8 cellular contexts compared by ENCODE assay signal in the genomic region with DNA sequence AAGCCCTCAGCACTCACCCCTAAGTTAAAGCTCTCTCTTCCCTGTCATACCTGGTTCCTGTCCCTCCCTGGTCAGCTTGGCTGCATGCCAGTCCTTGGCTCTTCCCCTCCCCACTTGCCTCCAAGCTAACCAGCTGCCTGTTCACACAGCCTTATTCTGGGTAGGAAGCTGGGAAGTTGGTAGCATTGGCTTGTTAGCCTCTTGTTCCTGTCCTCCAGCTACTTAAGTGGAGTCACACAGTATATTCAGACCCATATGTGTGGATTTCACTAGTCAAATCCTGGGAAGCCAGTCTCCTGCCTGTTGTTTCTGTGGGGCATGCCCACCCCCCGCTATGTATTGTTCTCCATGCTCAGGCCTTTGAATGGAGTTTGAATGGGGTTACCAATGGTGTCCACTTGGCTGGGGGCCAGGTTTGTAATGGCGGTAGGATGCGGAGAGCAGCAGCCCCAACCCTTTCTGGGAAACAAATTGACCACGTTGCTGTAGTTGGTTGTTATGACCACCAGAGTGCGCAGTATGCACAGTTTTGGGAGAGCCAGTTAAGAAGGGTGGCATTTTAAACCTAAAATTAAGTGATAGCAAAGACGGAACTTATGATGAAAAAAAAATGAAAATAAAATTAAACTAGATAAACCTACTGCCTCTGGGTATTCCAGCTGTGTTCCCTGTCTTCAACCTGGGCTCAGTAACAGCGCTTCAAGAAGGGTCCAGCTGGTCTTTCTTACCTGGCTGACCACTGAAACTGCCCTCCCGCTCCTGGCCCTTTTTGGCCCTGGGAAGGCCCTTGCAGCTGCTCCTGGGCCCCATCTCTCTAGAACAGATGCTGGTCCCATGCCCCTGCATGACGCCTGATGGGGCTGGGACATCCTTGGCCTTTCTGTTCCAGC. TPM values are rescaled to one million over a fixed set of nuclear protein-coding genes. Genes with fewer than 3 reads are reported as not detected.
DNase-seq lines count a peak whose midpoint lies in the region; ATAC-seq and TF ChIP-seq lines count a peak whose summit lies in the region.

No MANE protein-coding gene starts in this region.

- no peaks in the 10 kb centered on the region for H3K36me3 ChIP-seq in lower lobe of right lung

- TF ChIP-seq CTCF in lower lobe of right lung (IDR thresholded peaks at IDR 0.05): peak; percentile 85

- H3K27me3 ChIP-seq in lower lobe of right lung (ENCODE audit: low read depth): no peaks in the 10 kb centered on the region

- ATAC-seq in HG02938 (IDR thresholded peaks at IDR 0.05; ENCODE audit: unreplicated experiment): peak; percentile 64
- peak; percentile 75 to 85 for ATAC-seq in lower lobe of right lung
- ATAC-seq in HG02678 (IDR thresholded peaks at IDR 0.05; ENCODE audit: unreplicated experiment): no peak

- in situ Hi-C loops in Caki2 (cut with HindIII; ENCODE audit: low pct_unique_long_range_greater_than_20kb, low sequenced_read_pairs): no loop called here

- no peaks in the 10 kb centered on the region for H3K9me3 ChIP-seq in lower lobe of right lung

- peak overlapping the region; percentile 27 for H3K27ac ChIP-seq in lower lobe of right lung

- peaks cover 20% of the 10 kb centered on the region for H3K4me1 ChIP-seq in lower lobe of right lung

- H3K4me3 ChIP-seq in lower lobe of right lung: no peak overlapping the region

- intact Hi-C loops in lower lobe of right lung (cut with DNase I): loop anchor here (10.0 kb wide), 2 partner anchors 64 to 104 kb away; no protein-coding TSS in a partner anchor

- DNase-seq in Caki2 (ENCODE audit: low read depth) (peak; percentile 74), NCI-H510A treated with DMSO at 0.1 percent for 48 hours (lab: John Stamatoyannopoulos, UW) (peak; percentile 94), dedifferentiated amniotic fluid mesenchymal stem cell (ENCODE audit: extremely low spot score) (peak; percentile 81), lower lobe of right lung (peak; percentile 77)
- peak; percentile 60 to 68 for DNase-seq in activated CD4-positive, alpha-beta T cell treated with anti-CD3 and anti-CD28 coated beads for 4 hours
- peak; percentile 42 for DNase-seq in stimulated activated CD8-positive, alpha-beta memory T cell treated with anti-CD3 and anti-CD28 coated beads, Interleukin-12 subunit alpha, Interleukin-12 subunit beta, amount 100 ng/mL, for 1 hour (ENCODE audit: low read depth)

RNA-seq across cellular contexts. Expression of a gene that starts 10.7 kb away (rescaled TPM):
- 1,630 and 1,968 TPM in 2 replicates for total RNA-seq in Caki2 (2014; rRNA removed; shearing (Covaris generic); ENCODE audit: low replicate concordance)
- 1,761 TPM for total RNA-seq in lower lobe of right lung

RNA-seq across cellular contexts. Expression of a gene that starts 37.2 kb away (rescaled TPM):
- total RNA-seq in Caki2 (2014; rRNA removed; shearing (Covaris generic); ENCODE audit: low replicate concordance): 23.1 and 34.9 TPM in 2 replicates
- 187 TPM for total RNA-seq in lower lobe of right lung

RNA-seq across cellular contexts. Expression of a gene that starts 44.4 kb away (rescaled TPM):
- not detected in 2 replicates for total RNA-seq in Caki2 (2014; rRNA removed; shearing (Covaris generic); ENCODE audit: low replicate concordance)
- 2.6 TPM for total RNA-seq in lower lobe of right lung

Comparison
In these comparisons a context has a peak if more than half of its experiments do, and no peak if none do; other contexts are left out.
1. DNase-seq: peak in every context shown above with its lines; median percentile 94 in NCI-H510A treated with DMSO at 0.1 percent for 48 hours; 81 in dedifferentiated amniotic fluid mesenchymal stem cell; 77 in lower lobe of right lung; 74 in Caki2; 64 in activated CD4-positive, alpha-beta T cell treated with anti-CD3 and anti-CD28 coated beads for 4 hours; 42 in stimulated activated CD8-positive, alpha-beta memory T cell treated with anti-CD3 and anti-CD28 coated beads, Interleukin-12 subunit alpha, Interleukin-12 subunit beta, amount 100 ng/mL, for 1 hour.